24 cellular contexts compared by ENCODE assay signal in genomic region chr9:107861075-107861474, GRCh38.
A peak's percentile ranks its signal among the peaks of the same experiment; 100 is the strongest.
DNase-seq lines count a peak whose midpoint lies in the region; ATAC-seq and TF ChIP-seq lines count a peak whose summit lies in the region.
"Had no signal": no experiment of that assay in that cellular context is flagged by ENCODE, and none has a peak within 500 bp of the region (broad histone marks: within the 10 kb centered on the region; RNA-seq: fewer than 3 reads in every experiment).

No MANE protein-coding gene starts in this region.

- no peaks in the 10 kb centered on the region for H3K36me3 Mint-ChIP-seq in endodermal cell (ENCODE audit: low read depth)

- no peak overlapping the region for H3K4me3 Mint-ChIP-seq in endodermal cell
- H3K4me3 Mint-ChIP-seq: CD4-positive, alpha-beta T cell; IgD-negative memory B cell had no signal

- peak; percentile 2 for TF ChIP-seq CTCF in GM12873 (IDR thresholded peaks at IDR 0.05; ENCODE audit: insufficient read depth, low read depth, low read length, missing control alignments)
- peak; percentile 59 for TF ChIP-seq CTCF in endodermal cell (conservative IDR thresholded peaks at IDR 0.05)

- H3K27me3 ChIP-seq in endodermal cell (ENCODE audit: control insufficient read depth, insufficient read depth, low read length, poor library complexity, severe bottlenecking): peaks cover 67% of the 10 kb centered on the region
- no peaks in the 10 kb centered on the region; the same call in 1 of the 2 replicates for H3K27me3 ChIP-seq in HAP-1 (ENCODE audit: low read depth)
- H3K27me3 ChIP-seq: BLaER1 treated with 17β-estradiol and CSF1 and Interleukin-3, amounts not matched to agents 10 nM and 100 nM had no signal

- H3K9me3 ChIP-seq in endodermal cell (ENCODE audit: control insufficient read depth, low read length): no peaks in the 10 kb centered on the region
- no peaks in the 10 kb centered on the region for H3K9me3 ChIP-seq in HAP-1
- H3K9me3 ChIP-seq: A549, SJCRH30 had no signal

- H3K4me3 ChIP-seq in endodermal cell (ENCODE audit: low read length): no peak overlapping the region
- no peak overlapping the region for H3K4me3 ChIP-seq in HAP-1
- H3K4me3 ChIP-seq: A549; BLaER1 treated with 17β-estradiol and CSF1 and Interleukin-3, amounts not matched to agents 10 nM and 100 nM; SJCRH30 had no signal

- H3K9me3 Mint-ChIP-seq in endodermal cell: no peaks in the 10 kb centered on the region
- H3K9me3 Mint-ChIP-seq: CD4-positive, alpha-beta T cell had no signal

- DNase-seq in SK-MEL-5 (ENCODE audit: low read depth, low spot score): peak; percentile 28
- no peak for DNase-seq in endodermal cell
- DNase-seq in iPS-NIHi11 (ENCODE audit: low spot score): peak; percentile 17
- DNase-seq in HAP-1 (ENCODE audit: low spot score in 2 of 2): no peak
- DNase-seq: AML-193; CD4-positive, alpha-beta T cell; DMS53; H7; NCI-H1048; NCI-H1417; NCI-H1694 treated with DMSO at 0.1 percent for 48 hours; NCI-H2081 treated with DMSO at 0.1 percent for 48 hours; NCI-H2171; NCI-H226; NCI-H510A; NCI-H69; SJCRH30 had no signal

- H3K9ac ChIP-seq in endodermal cell (ENCODE audit: extremely low read depth, low read length, poor library complexity, severe bottlenecking): no peak overlapping the region
- H3K9ac ChIP-seq: BLaER1 treated with 17β-estradiol and CSF1 and Interleukin-3, amounts not matched to agents 10 nM and 100 nM had no signal

- in situ Hi-C loops in SK-MEL-5 (cut with HindIII; ENCODE audit: low pct_unique_long_range_greater_than_20kb, low sequenced_read_pairs): no loop called here
- in situ Hi-C loops in HAP-1 (cut with MboI; ENCODE audit: low sequenced_read_pairs): no loop called here

- WGBS in endodermal cell (ENCODE audit: insufficient coverage in 1 of 2, insufficient read length in 1 of 2), 2 experiments: 86 to 88% methylated on average over 2 to 3 of the region's 3 CpGs

- H3K4me1 ChIP-seq in endodermal cell (ENCODE audit: control insufficient read depth, insufficient read depth, low read length) (no peaks in the 10 kb centered on the region), HAP-1 (no peaks in the 10 kb centered on the region)
- H3K4me1 ChIP-seq: A549, SJCRH30 had no signal

- no peak overlapping the region for H3K27ac Mint-ChIP-seq in endodermal cell
- H3K27ac Mint-ChIP-seq: CD4-positive, alpha-beta T cell; IgD-negative memory B cell had no signal

- H3K36me3 ChIP-seq in endodermal cell (ENCODE audit: control insufficient read depth, insufficient read depth, low read length): no peaks in the 10 kb centered on the region
- H3K36me3 ChIP-seq in HAP-1 (replicated peaks): no peaks in the 10 kb centered on the region
- H3K36me3 ChIP-seq: BLaER1 treated with 17β-estradiol and CSF1 and Interleukin-3, amounts not matched to agents 10 nM and 100 nM; SJCRH30 had no signal

- no peaks in the 10 kb centered on the region for H3K4me1 Mint-ChIP-seq in endodermal cell
- H3K4me1 Mint-ChIP-seq: IgD-negative memory B cell had no signal

- no peak for ATAC-seq in HG03378 (IDR thresholded peaks at IDR 0.05; ENCODE audit: unreplicated experiment)
- no peak for ATAC-seq in GM21528 (IDR thresholded peaks at IDR 0.05; ENCODE audit: low FRiP score, unreplicated experiment)
- ATAC-seq: A549, Right ventricle myocardium inferior had no signal

- peaks cover 56% of the 10 kb centered on the region for H3K27me3 Mint-ChIP-seq in endodermal cell (ENCODE audit: insufficient read depth)
- H3K27me3 Mint-ChIP-seq: CD4-positive, alpha-beta T cell; IgD-negative memory B cell had no signal

- no peak overlapping the region for H3K27ac ChIP-seq in endodermal cell (ENCODE audit: low read depth, low read length)
- H3K27ac ChIP-seq: A549, SJCRH30 had no signal

Comparison
In these comparisons a context has a peak if more than half of its experiments do, and no peak if none do; other contexts are left out.
1. DNase-seq: peak in SK-MEL-5 (single experiment) and iPS-NIHi11 (single experiment); none in endodermal cell (single experiment) and HAP-1 (0 of 2).